ENCODE assay signal across 17 cellular contexts in genomic region chr13:99662678-99663077, GRCh38.
"Had no signal": no experiment of that assay in that cellular context is flagged by ENCODE, and none has a peak within 500 bp of the region (broad histone marks: within the 10 kb centered on the region; RNA-seq: fewer than 3 reads in every experiment).

No MANE protein-coding gene starts in this region.

- H3K9me3 Mint-ChIP-seq: activated naive CD8-positive, alpha-beta T cell treated with anti-CD3 and anti-CD28 coated beads, Interleukin-2, amount 10 ng/mL, durations not matched to agents 7 days and 5 days; activated T-cell treated with anti-CD3 and anti-CD28 coated beads, Interleukin-2, amount 50 U/mL, for 4 hours; stimulated activated effector memory CD8-positive, alpha-beta T cell treated with anti-CD3 and anti-CD28 coated beads, Interleukin-12 subunit alpha, Interleukin-12 subunit beta, amount 100 ng/mL, for 72 hours; T-helper 2 cell treated with Interferon-gamma antibody and Interleukin-4, amounts not matched to agents 5 μg/mL and 100 μg/mL, for 36 hours had no signal

- H3K4me3 Mint-ChIP-seq: activated CD8-positive, alpha-beta memory T cell treated with anti-CD3 and anti-CD28 coated beads, Interleukin-2, amount 10 ng/mL, durations not matched to agents 7 days and 5 days; activated naive CD8-positive, alpha-beta T cell treated with anti-CD3 and anti-CD28 coated beads, Interleukin-2, amount 10 ng/mL, durations not matched to agents 7 days and 5 days; activated T-cell treated with anti-CD3 and anti-CD28 coated beads, Interleukin-2, amount 50 U/mL, for 4 hours; stimulated activated effector memory CD8-positive, alpha-beta T cell treated with anti-CD3 and anti-CD28 coated beads, Interleukin-12 subunit alpha, Interleukin-12 subunit beta, amount 100 ng/mL, for 72 hours; T-helper 2 cell treated with Interferon-gamma antibody and Interleukin-4, amounts not matched to agents 5 μg/mL and 100 μg/mL, for 36 hours had no signal

- H3K36me3 ChIP-seq: breast epithelium, esophagus squamous epithelium, thyroid gland, vagina had no signal

- H3K4me3 ChIP-seq: breast epithelium, esophagus squamous epithelium, skin epidermis, thyroid gland, vagina had no signal

- H3K27ac Mint-ChIP-seq: activated CD8-positive, alpha-beta memory T cell treated with anti-CD3 and anti-CD28 coated beads, Interleukin-2, amount 10 ng/mL, durations not matched to agents 7 days and 5 days; activated naive CD8-positive, alpha-beta T cell treated with anti-CD3 and anti-CD28 coated beads, Interleukin-2, amount 10 ng/mL, durations not matched to agents 7 days and 5 days; stimulated activated effector memory CD8-positive, alpha-beta T cell treated with anti-CD3 and anti-CD28 coated beads, Interleukin-12 subunit alpha, Interleukin-12 subunit beta, amount 100 ng/mL, for 72 hours; T-helper 2 cell treated with Interferon-gamma antibody and Interleukin-4, amounts not matched to agents 5 μg/mL and 100 μg/mL, for 36 hours had no signal

- H3K27me3 ChIP-seq: esophagus squamous epithelium, thyroid gland, vagina had no signal

- H3K4me1 ChIP-seq: breast epithelium had no signal

- DNase-seq: activated CD4-positive, alpha-beta T cell treated with anti-CD3 and anti-CD28 coated beads, Interleukin-2, amount 50 U/mL, for 4 hours; activated CD4-positive, CD25-positive, alpha-beta regulatory T cell treated with anti-CD3 and anti-CD28 coated beads, Interleukin-2, amount 50 U/mL, for 72 hours; activated CD8-positive, alpha-beta memory T cell treated with anti-CD3 and anti-CD28 coated beads, Interleukin-2, amount 10 ng/mL, durations not matched to agents 7 days and 5 days; activated effector memory CD4-positive, alpha-beta T cell treated with anti-CD3 and anti-CD28 coated beads, Interleukin-2, amount 50 U/mL, for 16 hours; activated naive CD8-positive, alpha-beta T cell treated with anti-CD3 and anti-CD28 coated beads, Interleukin-2, amount 10 ng/mL, durations not matched to agents 7 days and 5 days; activated T-cell treated with anti-CD3 and anti-CD28 coated beads, Interleukin-2, amount 50 U/mL, for 4 hours; anterior cingulate cortex; esophagus squamous epithelium; foreskin fibroblast; left ventricle myocardium superior; posterior cingulate gyrus; thyroid gland had no signal

- H3K36me3 Mint-ChIP-seq: activated CD8-positive, alpha-beta memory T cell treated with anti-CD3 and anti-CD28 coated beads, Interleukin-2, amount 10 ng/mL, durations not matched to agents 7 days and 5 days; activated naive CD8-positive, alpha-beta T cell treated with anti-CD3 and anti-CD28 coated beads, Interleukin-2, amount 10 ng/mL, durations not matched to agents 7 days and 5 days; stimulated activated effector memory CD8-positive, alpha-beta T cell treated with anti-CD3 and anti-CD28 coated beads, Interleukin-12 subunit alpha, Interleukin-12 subunit beta, amount 100 ng/mL, for 72 hours had no signal

- ATAC-seq: activated CD8-positive, alpha-beta memory T cell treated with anti-CD3 and anti-CD28 coated beads, Interleukin-2, amount 10 ng/mL, durations not matched to agents 7 days and 5 days; activated T-cell treated with anti-CD3 and anti-CD28 coated beads, Interleukin-2, amount 50 U/mL, for 4 hours; left ventricle myocardium superior; stimulated activated effector memory CD8-positive, alpha-beta T cell treated with anti-CD3 and anti-CD28 coated beads, Interleukin-12 subunit alpha, Interleukin-12 subunit beta, amount 100 ng/mL, for 72 hours had no signal

- H3K27ac ChIP-seq: breast epithelium, esophagus squamous epithelium, skin epidermis, thyroid gland, vagina had no signal

- H3K9me3 ChIP-seq: breast epithelium, esophagus squamous epithelium, thyroid gland, vagina had no signal
